In genomic region chr9:85224301-85224700, GRCh38 we compare ENCODE assay signal across 2 cellular contexts.
TF ChIP-seq lines count a peak whose summit lies in the region.

No MANE protein-coding gene starts in this region.

TF ChIP-seq in HCT116, 20 proteins besides CTCF, POLR2A, EP300 and RAD21 (continued from another document):
- TF ChIP-seq, protein P1, sequence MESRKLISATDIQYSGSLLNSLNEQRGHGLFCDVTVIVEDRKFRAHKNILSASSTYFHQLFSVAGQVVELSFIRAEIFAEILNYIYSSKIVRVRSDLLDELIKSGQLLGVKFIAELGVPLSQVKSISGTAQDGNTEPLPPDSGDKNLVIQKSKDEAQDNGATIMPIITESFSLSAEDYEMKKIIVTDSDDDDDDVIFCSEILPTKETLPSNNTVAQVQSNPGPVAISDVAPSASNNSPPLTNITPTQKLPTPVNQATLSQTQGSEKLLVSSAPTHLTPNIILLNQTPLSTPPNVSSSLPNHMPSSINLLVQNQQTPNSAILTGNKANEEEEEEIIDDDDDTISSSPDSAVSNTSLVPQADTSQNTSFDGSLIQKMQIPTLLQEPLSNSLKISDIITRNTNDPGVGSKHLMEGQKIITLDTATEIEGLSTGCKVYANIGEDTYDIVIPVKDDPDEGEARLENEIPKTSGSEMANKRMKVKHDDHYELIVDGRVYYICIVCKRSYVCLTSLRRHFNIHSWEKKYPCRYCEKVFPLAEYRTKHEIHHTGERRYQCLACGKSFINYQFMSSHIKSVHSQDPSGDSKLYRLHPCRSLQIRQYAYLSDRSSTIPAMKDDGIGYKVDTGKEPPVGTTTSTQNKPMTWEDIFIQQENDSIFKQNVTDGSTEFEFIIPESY (IDR thresholded peaks at IDR 0.05; ENCODE audit: extremely low read depth, insufficient replicate concordance, low read length) = no peak
- TF ChIP-seq, protein P2, sequence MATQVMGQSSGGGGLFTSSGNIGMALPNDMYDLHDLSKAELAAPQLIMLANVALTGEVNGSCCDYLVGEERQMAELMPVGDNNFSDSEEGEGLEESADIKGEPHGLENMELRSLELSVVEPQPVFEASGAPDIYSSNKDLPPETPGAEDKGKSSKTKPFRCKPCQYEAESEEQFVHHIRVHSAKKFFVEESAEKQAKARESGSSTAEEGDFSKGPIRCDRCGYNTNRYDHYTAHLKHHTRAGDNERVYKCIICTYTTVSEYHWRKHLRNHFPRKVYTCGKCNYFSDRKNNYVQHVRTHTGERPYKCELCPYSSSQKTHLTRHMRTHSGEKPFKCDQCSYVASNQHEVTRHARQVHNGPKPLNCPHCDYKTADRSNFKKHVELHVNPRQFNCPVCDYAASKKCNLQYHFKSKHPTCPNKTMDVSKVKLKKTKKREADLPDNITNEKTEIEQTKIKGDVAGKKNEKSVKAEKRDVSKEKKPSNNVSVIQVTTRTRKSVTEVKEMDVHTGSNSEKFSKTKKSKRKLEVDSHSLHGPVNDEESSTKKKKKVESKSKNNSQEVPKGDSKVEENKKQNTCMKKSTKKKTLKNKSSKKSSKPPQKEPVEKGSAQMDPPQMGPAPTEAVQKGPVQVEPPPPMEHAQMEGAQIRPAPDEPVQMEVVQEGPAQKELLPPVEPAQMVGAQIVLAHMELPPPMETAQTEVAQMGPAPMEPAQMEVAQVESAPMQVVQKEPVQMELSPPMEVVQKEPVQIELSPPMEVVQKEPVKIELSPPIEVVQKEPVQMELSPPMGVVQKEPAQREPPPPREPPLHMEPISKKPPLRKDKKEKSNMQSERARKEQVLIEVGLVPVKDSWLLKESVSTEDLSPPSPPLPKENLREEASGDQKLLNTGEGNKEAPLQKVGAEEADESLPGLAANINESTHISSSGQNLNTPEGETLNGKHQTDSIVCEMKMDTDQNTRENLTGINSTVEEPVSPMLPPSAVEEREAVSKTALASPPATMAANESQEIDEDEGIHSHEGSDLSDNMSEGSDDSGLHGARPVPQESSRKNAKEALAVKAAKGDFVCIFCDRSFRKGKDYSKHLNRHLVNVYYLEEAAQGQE (IDR thresholded peaks at IDR 0.05; ENCODE audit: low read depth) = no peak
- TF ChIP-seq POLR2AphosphoS5 (IDR thresholded peaks at IDR 0.05; ENCODE audit: low read depth, low read length) = no peak
- no peak for TF ChIP-seq MAX (IDR thresholded peaks at IDR 0.05)
- no peak for TF ChIP-seq CEBPB (IDR thresholded peaks at IDR 0.05; ENCODE audit: low read depth)
- TF ChIP-seq JUND (IDR thresholded peaks at IDR 0.05) = no peak
- TF ChIP-seq ATF3 (IDR thresholded peaks at IDR 0.05) = no peak
- TF ChIP-seq TCF7L2 (IDR thresholded peaks at IDR 0.05; ENCODE audit: borderline replicate concordance, extremely low read depth, insufficient read depth, insufficient read length) = no peak
- TF ChIP-seq EGR1 (IDR thresholded peaks at IDR 0.05; ENCODE audit: low read depth) = no peak
- TF ChIP-seq SP1 (IDR thresholded peaks at IDR 0.05; ENCODE audit: low read depth) = no peak
- no peak for TF ChIP-seq SIN3A (IDR thresholded peaks at IDR 0.05; ENCODE audit: low read depth)
- no peak for TF ChIP-seq SRF (IDR thresholded peaks at IDR 0.05; ENCODE audit: low read depth)
- no peak for TF ChIP-seq CBX3 (IDR thresholded peaks at IDR 0.05; ENCODE audit: low read depth)
- TF ChIP-seq ELF1 (IDR thresholded peaks at IDR 0.05; ENCODE audit: borderline replicate concordance, low read depth) = no peak

TF ChIP-seq in SK-N-SH, 30 proteins besides CTCF, POLR2A, EP300 and RAD21 (continued from another document):
- TF ChIP-seq, protein P2 (IDR thresholded peaks at IDR 0.05; ENCODE audit: low read depth, low read length) = 0 out of 2 replicates have a peak, but pooled peaks have one; percentile 57
- TF ChIP-seq USF2 (IDR thresholded peaks at IDR 0.05; ENCODE audit: borderline replicate concordance, low read depth, low read length) = no peak
- TF ChIP-seq FOSL2 (IDR thresholded peaks at IDR 0.05; ENCODE audit: borderline replicate concordance, low read depth) = no peak
- no peak for TF ChIP-seq RCOR1 (IDR thresholded peaks at IDR 0.05; ENCODE audit: low read length)
- TF ChIP-seq TAF1 (IDR thresholded peaks at IDR 0.05; ENCODE audit: borderline replicate concordance, low read depth, low read length) = no peak
